24 cellular contexts compared by ENCODE assay signal in the genomic region with DNA sequence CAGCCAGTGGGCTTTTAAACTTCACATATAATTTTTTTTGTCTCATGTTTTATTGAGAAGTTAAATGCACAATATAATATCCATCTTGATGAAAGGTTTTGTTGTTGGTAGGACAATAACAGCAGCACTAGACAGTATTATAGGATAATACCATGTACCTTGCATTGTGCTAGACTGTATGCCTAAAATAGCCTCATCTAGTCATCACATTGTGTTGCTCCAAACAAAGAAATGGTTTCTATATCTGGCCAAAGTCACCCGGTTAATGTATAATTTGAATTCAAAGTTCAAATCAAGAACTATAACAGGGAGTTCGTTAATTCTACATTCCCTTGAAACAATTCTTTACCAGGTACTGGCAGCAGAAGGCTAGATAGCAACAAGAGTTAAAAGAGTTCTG.
DNase-seq lines count a peak whose midpoint lies in the region; ATAC-seq, FAIRE-seq and TF ChIP-seq lines count a peak whose summit lies in the region.
"Had no signal": no experiment of that assay in that cellular context is flagged by ENCODE, and none has a peak within 500 bp of the region (broad histone marks: within the 10 kb centered on the region; RNA-seq: fewer than 3 reads in every experiment).

No MANE protein-coding gene starts in this region.

- H3K4me2 ChIP-seq in OCI-LY3 (ENCODE audit: low read length) = peak overlapping the region; percentile 21; the same call in 1 of the 2 replicates
- H3K4me2 ChIP-seq: A549; BLaER1 treated with 17β-estradiol and CSF1 and Interleukin-3, amounts not matched to agents 10 nM and 100 nM; GM23338 had no signal

- ATAC-seq in mucosa of descending colon = peak; percentile 91
- ATAC-seq: A549, GM12878, GM23338 had no signal

- H3K9me3 ChIP-seq in OCI-LY3 (ENCODE audit: insufficient read depth, low read length) (no peaks in the 10 kb centered on the region), mucosa of descending colon (no peaks in the 10 kb centered on the region), small intestine (ENCODE audit: control insufficient read depth, low read depth) (no peaks in the 10 kb centered on the region)
- H3K9me3 ChIP-seq: A549, BE2C had no signal

- no peaks in the 10 kb centered on the region for H3K79me2 ChIP-seq in OCI-LY3 (ENCODE audit: low read length)

- peak; percentile 23 for FAIRE-seq in H54 (lab: Jason Lieb, UNC)
- no peak for FAIRE-seq in small intestine (lab: Jason Lieb, UNC)
- FAIRE-seq: A549, D721Med, GM12878, GM19239 had no signal

- H3K36me3 ChIP-seq in OCI-LY3 (replicated peaks; ENCODE audit: low read depth, low read length) = no peaks in the 10 kb centered on the region
- H3K36me3 ChIP-seq in mucosa of descending colon (ENCODE audit: low read depth) = no peaks in the 10 kb centered on the region
- H3K36me3 ChIP-seq in small intestine (ENCODE audit: control insufficient read depth in 2 of 2, insufficient read depth in 2 of 2, low read length in 2 of 2) = no peaks in the 10 kb centered on the region
- H3K36me3 ChIP-seq: BE2C; BLaER1 treated with 17β-estradiol and CSF1 and Interleukin-3, amounts not matched to agents 10 nM and 100 nM had no signal

- no peak for DNase-seq in H54 (ENCODE audit: insufficient read length, low spot score)
- DNase-seq in mucosa of descending colon = no peak
- DNase-seq in small intestine = peak; percentile 33
- DNase-seq in activated CD4-positive, alpha-beta T cell treated with anti-CD3 and anti-CD28 coated beads, Interleukin-2, amount 50 U/mL, for 4 hours = no peak
- DNase-seq in NCI-H1417 (lab: John Stamatoyannopoulos, UW) = no peak
- no peak for DNase-seq in NCI-H345 treated with DMSO at 0.1 percent for 48 hours (lab: John Stamatoyannopoulos, UW; ENCODE audit: unreplicated experiment)
- DNase-seq: 8988T; ACHN; AML-193; BE2C; CD4-positive, alpha-beta T cell; CD8-positive, alpha-beta memory T cell; DMS 273 treated with DMSO at 0.1 percent for 48 hours; DMS79; EL; GDM1; HCEC 1CT had no signal

- H3K27ac ChIP-seq in OCI-LY3 (ENCODE audit: low read length) = no peak overlapping the region
- H3K27ac ChIP-seq in small intestine (ENCODE audit: low read depth in 1 of 2, low read length in 1 of 2) = no peak overlapping the region
- H3K27ac ChIP-seq: A549; BLaER1 treated with 17β-estradiol and CSF1 and Interleukin-3, amounts not matched to agents 10 nM and 100 nM had no signal

- H3K27me3 ChIP-seq in OCI-LY3 (ENCODE audit: low read depth, low read length) (no peaks in the 10 kb centered on the region), small intestine (ENCODE audit: control insufficient read depth in 2 of 2, insufficient read depth in 2 of 2, low read length in 2 of 2) (no peaks in the 10 kb centered on the region)
- H3K27me3 ChIP-seq: BE2C; BLaER1 treated with 17β-estradiol and CSF1 and Interleukin-3, amounts not matched to agents 10 nM and 100 nM had no signal

- no peak for TF ChIP-seq POLR2A in H54 (IDR thresholded peaks at IDR 0.05; ENCODE audit: low read depth, low read length)

- H2AFZ ChIP-seq in OCI-LY3 (ENCODE audit: low read depth, low read length) = peak overlapping the region; percentile 46; the same call in 1 of the 2 replicates
- H2AFZ ChIP-seq: GM23338 had no signal

- intact Hi-C loops in mucosa of descending colon (cut with DNase I, micrococcal nuclease) = no loop called here

- no peaks in the 10 kb centered on the region for H4K20me1 ChIP-seq in OCI-LY3 (ENCODE audit: insufficient read depth, low read length)
- H4K20me1 ChIP-seq: BLaER1 treated with 17β-estradiol and CSF1 and Interleukin-3, amounts not matched to agents 10 nM and 100 nM had no signal

- H3K9ac ChIP-seq in OCI-LY3 (ENCODE audit: low read length) = no peak overlapping the region
- H3K9ac ChIP-seq: BLaER1 treated with 17β-estradiol and CSF1 and Interleukin-3, amounts not matched to agents 10 nM and 100 nM had no signal

- WGBS in small intestine, 3 donors = 11 to 54% (median 34%) methylated on average over 2 of the region's 2 CpGs

- peaks cover 14% of the 10 kb centered on the region for H3K4me1 ChIP-seq in OCI-LY3 (ENCODE audit: low read length)
- peaks cover 4% of the 10 kb centered on the region for H3K4me1 ChIP-seq in mucosa of descending colon (ENCODE audit: low read depth)
- peaks cover 0 to 2% of the 10 kb centered on the region in 2 donors for H3K4me1 ChIP-seq in small intestine (ENCODE audit: control insufficient read depth in 2 of 2, insufficient read depth in 1 of 2, low read depth in 1 of 2, low read length in 1 of 2)
- H3K4me1 ChIP-seq: A549; BLaER1 treated with 17β-estradiol and CSF1 and Interleukin-3, amounts not matched to agents 10 nM and 100 nM had no signal

- TF ChIP-seq CTCF in OCI-LY3 (IDR thresholded peaks at IDR 0.05; ENCODE audit: low read depth, low read length) (no peak), mucosa of descending colon (IDR thresholded peaks at IDR 0.05) (no peak)

- no peak overlapping the region for H3K4me3 ChIP-seq in OCI-LY3 (ENCODE audit: low read length)
- H3K4me3 ChIP-seq in mucosa of descending colon = no peak overlapping the region
- no peak overlapping the region for H3K4me3 ChIP-seq in small intestine (ENCODE audit: low read depth in 1 of 2, low read length in 2 of 2)
- H3K4me3 ChIP-seq: A549; BLaER1 treated with 17β-estradiol and CSF1 and Interleukin-3, amounts not matched to agents 10 nM and 100 nM; GM12878; GM23338 had no signal
